Comparison of ENCODE assay signal across 22 cellular contexts in genomic region chr2:179650420-179650819, GRCh38.
"Had no signal": no experiment of that assay in that cellular context is flagged by ENCODE, and none has a peak within 500 bp of the region (broad histone marks: within the 10 kb centered on the region; RNA-seq: fewer than 3 reads in every experiment).

No MANE protein-coding gene starts in this region.

- H3K4me3 ChIP-seq: esophagus squamous epithelium, gastrocnemius medialis, heart right ventricle, left lung, lower lobe of right lung, mucosa of descending colon had no signal

- H3K9me3 ChIP-seq: esophagus squamous epithelium, gastrocnemius medialis, heart right ventricle, left lung, lower lobe of right lung, mucosa of descending colon had no signal

- H3K36me3 ChIP-seq: esophagus squamous epithelium, gastrocnemius medialis, heart right ventricle, left lung, lower lobe of right lung had no signal

- H3K27me3 ChIP-seq: esophagus squamous epithelium, gastrocnemius medialis, heart right ventricle, left lung had no signal

- H3K4me1 ChIP-seq: esophagus squamous epithelium, heart right ventricle, left lung, lower lobe of right lung had no signal

- DNase-seq: cortex of kidney; effector CD8-positive, alpha-beta T cell; effector memory CD8-positive, alpha-beta T cell; endodermal cell; erythroblast; esophagus squamous epithelium; foreskin fibroblast; foreskin melanocyte; gastrocnemius medialis; glutamatergic neuron; head of caudate nucleus; heart right ventricle; hippocampal formation; left cardiac atrium; left lung; left ventricle myocardium superior; lower lobe of right lung; mesenchymal stem cell; mucosa of descending colon; naive B cell; naive thymus-derived CD8-positive, alpha-beta T cell had no signal

- H3K27ac ChIP-seq: epithelial cell of prostate, esophagus squamous epithelium, gastrocnemius medialis, heart right ventricle, left lung, lower lobe of right lung had no signal
